18 cellular contexts compared by ENCODE assay signal in the genomic region with DNA sequence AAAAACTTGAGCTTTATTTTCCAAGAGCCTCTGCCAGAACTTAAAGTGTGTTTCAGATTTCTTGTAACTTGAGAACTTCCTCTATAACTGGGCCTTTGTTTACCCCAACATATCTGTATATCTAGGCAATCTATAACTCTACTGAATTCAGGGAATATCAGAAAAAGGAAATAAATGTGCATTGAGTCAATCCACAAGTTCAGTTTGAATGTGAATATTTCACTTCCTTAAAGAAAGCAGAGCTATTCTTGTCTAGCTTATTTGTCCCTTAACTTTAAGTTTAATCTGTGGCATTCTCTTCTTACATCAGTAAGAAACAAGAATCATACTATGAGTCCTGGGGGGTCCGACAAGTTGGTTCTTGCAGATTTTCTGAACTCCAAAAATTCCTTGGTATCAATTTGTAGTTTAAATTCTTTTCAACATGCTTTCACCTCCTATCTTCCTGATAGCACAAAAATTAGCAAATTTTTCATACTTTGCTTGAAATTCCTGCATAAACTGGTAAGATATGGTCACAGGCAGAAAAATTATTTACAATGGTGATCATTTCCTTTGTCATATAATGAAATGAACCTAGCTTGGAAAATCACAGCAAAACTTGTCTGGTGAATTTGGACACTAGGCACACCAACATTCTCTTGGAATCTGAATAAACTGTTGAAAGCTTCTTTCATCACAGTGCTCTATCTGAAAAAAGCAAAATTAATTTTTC.
DNase-seq lines count a peak whose midpoint lies in the region; ATAC-seq and TF ChIP-seq lines count a peak whose summit lies in the region.
"Had no signal": no experiment of that assay in that cellular context is flagged by ENCODE, and none has a peak within 500 bp of the region (broad histone marks: within the 10 kb centered on the region; RNA-seq: fewer than 3 reads in every experiment).

No MANE protein-coding gene starts in this region.

- no peak overlapping the region for H2AFZ ChIP-seq in OCI-LY3 (ENCODE audit: low read depth, low read length)
- H2AFZ ChIP-seq: GM23338 had no signal

- TF ChIP-seq CTCF in OCI-LY3 (IDR thresholded peaks at IDR 0.05; ENCODE audit: low read depth, low read length), result no peak

- no peaks in the 10 kb centered on the region; the same call in 1 of the 2 replicates for H3K27me3 ChIP-seq in OCI-LY3 (ENCODE audit: low read depth, low read length)
- H3K27me3 ChIP-seq: sigmoid colon, transverse colon had no signal

- no peaks in the 10 kb centered on the region for H4K20me1 ChIP-seq in OCI-LY3 (ENCODE audit: insufficient read depth, low read length)

- H3K9me3 ChIP-seq in OCI-LY3 (ENCODE audit: insufficient read depth, low read length), result peaks cover 7% of the 10 kb centered on the region; the same call in 1 of the 2 replicates
- H3K9me3 ChIP-seq: sigmoid colon, transverse colon had no signal

- H3K79me2 ChIP-seq in OCI-LY3 (ENCODE audit: low read length), result no peaks in the 10 kb centered on the region

- H3K9ac ChIP-seq in OCI-LY3 (ENCODE audit: low read length), result peak overlapping the region; percentile 46; the same call in 1 of the 2 replicates

- peak overlapping the region; percentile 38; the same call in 1 of the 2 replicates for H3K4me3 ChIP-seq in OCI-LY3 (ENCODE audit: low read length)
- H3K4me3 ChIP-seq: GM23338, sigmoid colon, transverse colon had no signal

- peaks cover 3% of the 10 kb centered on the region for H3K36me3 ChIP-seq in OCI-LY3 (replicated peaks; ENCODE audit: low read depth, low read length)
- H3K36me3 ChIP-seq: sigmoid colon, transverse colon had no signal

- ATAC-seq in GM18508 (IDR thresholded peaks at IDR 0.05; ENCODE audit: insufficient read depth, unreplicated experiment) (peak; percentile 43), GM21515 (IDR thresholded peaks at IDR 0.05; ENCODE audit: unreplicated experiment) (peak; percentile 43), HG02938 (IDR thresholded peaks at IDR 0.05; ENCODE audit: unreplicated experiment) (peak; percentile 37), GM18498 (IDR thresholded peaks at IDR 0.05; ENCODE audit: unreplicated experiment) (no peak)
- ATAC-seq: GM23338 had no signal

- peak overlapping the region; percentile 94 for H3K27ac ChIP-seq in OCI-LY3 (ENCODE audit: low read length)
- H3K27ac ChIP-seq: sigmoid colon, transverse colon had no signal

- H3K4me1 ChIP-seq in OCI-LY3 (ENCODE audit: low read length), result peaks cover 45% of the 10 kb centered on the region
- H3K4me1 ChIP-seq: sigmoid colon, transverse colon had no signal

- DNase-seq in DMS153 (lab: John Stamatoyannopoulos, UW) (no peak), NCI-H345 treated with DMSO at 0.1 percent for 48 hours (lab: John Stamatoyannopoulos, UW; ENCODE audit: unreplicated experiment) (no peak), NCI-H1092 treated with DMSO at 0.1 percent for 48 hours (lab: John Stamatoyannopoulos, UW) (no peak)
- DNase-seq: COR-L47; dermis blood vessel endothelial cell; hippocampal formation; MM.1S; NCI-H2081 treated with DMSO at 0.1 percent for 48 hours; NCI-H82; sigmoid colon; stimulated activated CD4-positive, alpha-beta T cell treated with anti-CD3 and anti-CD28 coated beads, Interleukin-4, amount 100 ng/mL, for 4 hours; transverse colon had no signal

- peak overlapping the region; percentile 70 for H3K4me2 ChIP-seq in OCI-LY3 (ENCODE audit: low read length)
- H3K4me2 ChIP-seq: GM23338 had no signal
